In genomic region chr17:46197526-46197925, GRCh38 we compare ENCODE assay signal across 25 cellular contexts. TPM values are rescaled to one million over a fixed set of nuclear protein-coding genes. Genes with fewer than 3 reads are reported as not detected.
DNase-seq lines count a peak whose midpoint lies in the region; ATAC-seq lines count a peak whose summit lies in the region.
"Had no signal": no experiment of that assay in that cellular context is flagged by ENCODE, and none has a peak within 500 bp of the region (broad histone marks: within the 10 kb centered on the region; RNA-seq: fewer than 3 reads in every experiment).

No MANE protein-coding gene starts in this region.

- H3K9me3 Mint-ChIP-seq in activated T-cell treated with anti-CD3 and anti-CD28 coated beads, Interleukin-2, amount 50 U/mL, for 72 hours = peaks cover 0 to 2% of the 10 kb centered on the region in 2 donors
- no peaks in the 10 kb centered on the region for H3K9me3 Mint-ChIP-seq in CD8-positive, alpha-beta memory T cell
- H3K9me3 Mint-ChIP-seq in activated CD8-positive, alpha-beta T cell treated with anti-CD3 and anti-CD28 coated beads, Interleukin-2, amount 10 ng/mL, durations not matched to agents 7 days and 5 days (ENCODE audit: insufficient read depth) = no peaks in the 10 kb centered on the region
- H3K9me3 Mint-ChIP-seq in naive thymus-derived CD8-positive, alpha-beta T cell = no peaks in the 10 kb centered on the region
- H3K9me3 Mint-ChIP-seq: stimulated activated naive B cell treated with anti-CD40 and anti-IgM and Interleukin-4, amounts not matched to agents 10 μg/mL and 1 μg/mL and 100 μg/mL, for 72 hours had no signal

- H3K4me1 Mint-ChIP-seq in activated T-cell treated with anti-CD3 and anti-CD28 coated beads, Interleukin-2, amount 50 U/mL, for 72 hours (ENCODE audit: low read depth) = peaks cover 71% of the 10 kb centered on the region
- H3K4me1 Mint-ChIP-seq in CD8-positive, alpha-beta memory T cell = peaks cover 35 to 81% (median 51%) of the 10 kb centered on the region in 3 donors
- peaks cover 54% of the 10 kb centered on the region for H3K4me1 Mint-ChIP-seq in activated CD8-positive, alpha-beta T cell treated with anti-CD3 and anti-CD28 coated beads, Interleukin-2, amount 10 ng/mL, durations not matched to agents 7 days and 5 days (ENCODE audit: low read depth)
- peaks cover 20 to 80% (median 75%) of the 10 kb centered on the region in 4 donors for H3K4me1 Mint-ChIP-seq in naive thymus-derived CD8-positive, alpha-beta T cell

- no peak overlapping the region for H3K4me3 Mint-ChIP-seq in activated T-cell treated with anti-CD3 and anti-CD28 coated beads, Interleukin-2, amount 50 U/mL, for 72 hours
- peak overlapping the region in 6 of 7 donors; percentile 1 to 75 (median 10) for H3K4me3 Mint-ChIP-seq in CD8-positive, alpha-beta memory T cell
- H3K4me3 Mint-ChIP-seq in activated CD8-positive, alpha-beta T cell treated with anti-CD3 and anti-CD28 coated beads, Interleukin-2, amount 10 ng/mL, durations not matched to agents 7 days and 5 days = no peak overlapping the region
- H3K4me3 Mint-ChIP-seq in naive thymus-derived CD8-positive, alpha-beta T cell = peak overlapping the region in 9 of 10 donors; percentile 12 to 81 (median 48)
- H3K4me3 Mint-ChIP-seq: B cell; nephron progenitor cell; stimulated activated naive B cell treated with anti-CD40 and anti-IgM and Interleukin-4, amounts not matched to agents 10 μg/mL and 1 μg/mL and 100 μg/mL, for 72 hours had no signal

- H3K27ac ChIP-seq in CD8-positive, alpha-beta memory T cell (ENCODE audit: low read depth, low read length) = no peak overlapping the region
- H3K27ac ChIP-seq: A549, colonic mucosa, esophagus squamous epithelium, left lung, pancreas, testis, vagina had no signal

- H3K27me3 Mint-ChIP-seq in activated T-cell treated with anti-CD3 and anti-CD28 coated beads, Interleukin-2, amount 50 U/mL, for 72 hours (ENCODE audit: low read depth) = no peaks in the 10 kb centered on the region
- H3K27me3 Mint-ChIP-seq in CD8-positive, alpha-beta memory T cell = no peaks in the 10 kb centered on the region
- H3K27me3 Mint-ChIP-seq in activated CD8-positive, alpha-beta T cell treated with anti-CD3 and anti-CD28 coated beads, Interleukin-2, amount 10 ng/mL, durations not matched to agents 7 days and 5 days (ENCODE audit: low read depth) = no peaks in the 10 kb centered on the region
- no peaks in the 10 kb centered on the region for H3K27me3 Mint-ChIP-seq in naive thymus-derived CD8-positive, alpha-beta T cell
- H3K27me3 Mint-ChIP-seq: B cell; stimulated activated naive B cell treated with anti-CD40 and anti-IgM and Interleukin-4, amounts not matched to agents 10 μg/mL and 1 μg/mL and 100 μg/mL, for 72 hours had no signal

- DNase-seq in activated T-cell treated with anti-CD3 and anti-CD28 coated beads, Interleukin-2, amount 50 U/mL, for 72 hours = no peak
- no peak for DNase-seq in activated T-cell treated with anti-CD3 and anti-CD28 coated beads, Interleukin-2, amount 50 U/mL, for 1 hour
- DNase-seq in CD8-positive, alpha-beta memory T cell = no peak
- DNase-seq in activated CD8-positive, alpha-beta T cell treated with anti-CD3 and anti-CD28 coated beads, Interleukin-2, amount 10 ng/mL, durations not matched to agents 7 days and 5 days = no peak
- peak in 2 of 10 donors; percentile 28 to 40 for DNase-seq in naive thymus-derived CD8-positive, alpha-beta T cell
- DNase-seq in D341Med (ENCODE audit: low spot score) (no peak), NCI-H748 (lab: John Stamatoyannopoulos, UW; ENCODE audit: unreplicated experiment) (no peak), hippocampal formation (lab: John Stamatoyannopoulos, UW) (no peak)
- DNase-seq: activated CD8-positive, alpha-beta memory T cell treated with anti-CD3 and anti-CD28 coated beads for 24 hours; colonic mucosa; esophagus squamous epithelium; Karpas-422; left lung; NCI-H2029 treated with DMSO at 0.1 percent for 48 hours; NCI-H82; nephron progenitor cell; pancreas; Right ventricle myocardium superior; stimulated activated CD4-positive, alpha-beta T cell treated with anti-CD3 and anti-CD28 coated beads, Interleukin-4, amount 100 ng/mL, for 1 hour; stimulated activated naive B cell treated with anti-CD40 and anti-IgM and Interleukin-4, amounts not matched to agents 10 μg/mL and 1 μg/mL and 100 μg/mL, for 72 hours; testis had no signal

- H3K9me3 ChIP-seq in CD8-positive, alpha-beta memory T cell (ENCODE audit: low read length) = no peaks in the 10 kb centered on the region
- H3K9me3 ChIP-seq: A549, colonic mucosa, esophagus squamous epithelium, left lung, pancreas, testis, vagina had no signal

- no peak overlapping the region for H3K4me3 ChIP-seq in CD8-positive, alpha-beta memory T cell (ENCODE audit: low read length)
- H3K4me3 ChIP-seq: A549, colonic mucosa, esophagus squamous epithelium, left lung, pancreas, testis, vagina had no signal

- H3K27me3 ChIP-seq in CD8-positive, alpha-beta memory T cell (ENCODE audit: insufficient read depth, low read length, poor library complexity, severe bottlenecking) = no peaks in the 10 kb centered on the region
- H3K27me3 ChIP-seq: colonic mucosa, esophagus squamous epithelium, left lung, pancreas, testis, vagina had no signal

- H3K36me3 ChIP-seq in CD8-positive, alpha-beta memory T cell (ENCODE audit: insufficient read depth, low read length) = no peaks in the 10 kb centered on the region
- H3K36me3 ChIP-seq: colonic mucosa, left lung, pancreas, vagina had no signal

- peaks cover 1 to 6% of the 10 kb centered on the region in 2 donors for H3K36me3 Mint-ChIP-seq in activated T-cell treated with anti-CD3 and anti-CD28 coated beads, Interleukin-2, amount 50 U/mL, for 72 hours (ENCODE audit: insufficient read depth in 2 of 2)
- H3K36me3 Mint-ChIP-seq in CD8-positive, alpha-beta memory T cell = peaks cover 0 to 12% (median 3%) of the 10 kb centered on the region in 3 donors
- peaks cover 17% of the 10 kb centered on the region for H3K36me3 Mint-ChIP-seq in activated CD8-positive, alpha-beta T cell treated with anti-CD3 and anti-CD28 coated beads, Interleukin-2, amount 10 ng/mL, durations not matched to agents 7 days and 5 days (ENCODE audit: low read depth)
- peaks cover under 1 to 2% (median 2%) of the 10 kb centered on the region in 3 donors for H3K36me3 Mint-ChIP-seq in naive thymus-derived CD8-positive, alpha-beta T cell

- POLR2A ChIA-PET in CD8-positive, alpha-beta memory T cell (lab: Charles Lee) = no interaction called here
- POLR2A ChIA-PET in activated CD8-positive, alpha-beta T cell treated with anti-CD3 and anti-CD28 coated beads, Interleukin-2, amount 10 ng/mL, durations not matched to agents 7 days and 5 days (lab: Charles Lee) = no interaction called here
- POLR2A ChIA-PET in naive thymus-derived CD8-positive, alpha-beta T cell (lab: Charles Lee) = interaction anchor here (0.7 to 1.5 kb wide), 3 partner anchors 13 to 158 kb away, joined by 3 to 4 read pairs (median 3); no protein-coding TSS in a partner anchor

- ATAC-seq in activated T-cell treated with anti-CD3 and anti-CD28 coated beads, Interleukin-2, amount 50 U/mL, for 72 hours (replicated peaks in 1 of 2) = no peak
- no peak for ATAC-seq in activated CD8-positive, alpha-beta T cell treated with anti-CD3 and anti-CD28 coated beads, Interleukin-2, amount 10 ng/mL, durations not matched to agents 7 days and 5 days
- ATAC-seq in naive thymus-derived CD8-positive, alpha-beta T cell = no peak
- ATAC-seq: A549; activated CD4-positive, CD25-positive, alpha-beta regulatory T cell treated with anti-CD3 and anti-CD28 coated beads, Interleukin-2, amount 50 U/mL, for 24 hours; left lung; pancreas; stimulated activated naive B cell treated with anti-CD40 and anti-IgM and Interleukin-4, amounts not matched to agents 10 μg/mL and 1 μg/mL and 100 μg/mL, for 72 hours had no signal

- H3K27ac Mint-ChIP-seq in activated T-cell treated with anti-CD3 and anti-CD28 coated beads, Interleukin-2, amount 50 U/mL, for 72 hours = peak overlapping the region; percentile 34
- peak overlapping the region; percentile 66 to 99 (median 92) for H3K27ac Mint-ChIP-seq in CD8-positive, alpha-beta memory T cell
- H3K27ac Mint-ChIP-seq in activated CD8-positive, alpha-beta T cell treated with anti-CD3 and anti-CD28 coated beads, Interleukin-2, amount 10 ng/mL, durations not matched to agents 7 days and 5 days = peak overlapping the region; percentile 76
- peak overlapping the region; percentile 74 to 99 (median 92) for H3K27ac Mint-ChIP-seq in naive thymus-derived CD8-positive, alpha-beta T cell
- H3K27ac Mint-ChIP-seq: stimulated activated naive B cell treated with anti-CD40 and anti-IgM and Interleukin-4, amounts not matched to agents 10 μg/mL and 1 μg/mL and 100 μg/mL, for 72 hours had no signal

- CTCF ChIA-PET in CD8-positive, alpha-beta memory T cell (lab: Charles Lee) = interaction anchor here (2.5 to 5.4 kb wide), 2 partner anchors 14 to 15 kb away, joined by 13 to 50 read pairs; no protein-coding TSS in a partner anchor
- CTCF ChIA-PET in activated CD8-positive, alpha-beta T cell treated with anti-CD3 and anti-CD28 coated beads, Interleukin-2, amount 10 ng/mL, durations not matched to agents 7 days and 5 days (lab: Charles Lee) = interaction anchor here (2.4 to 3.2 kb wide), 2 partner anchors 15 to 16 kb away, joined by 18 to 35 read pairs; no protein-coding TSS in a partner anchor

- peaks cover 69% of the 10 kb centered on the region for H3K4me1 ChIP-seq in CD8-positive, alpha-beta memory T cell (ENCODE audit: insufficient read depth, low read length)
- H3K4me1 ChIP-seq: testis had no signal

RNA-seq across cellular contexts. Expression of gene KANSL1, which starts 4.3 kb away (rescaled TPM):
- 100 to 1,000 TPM in 1 of 2 donors, 10 to 100 TPM in 1; 73.5 to 130 TPM for total RNA-seq in activated T-cell treated with anti-CD3 and anti-CD28 coated beads, Interleukin-2, amount 50 U/mL, for 72 hours
- total RNA-seq in CD8-positive, alpha-beta memory T cell = 10 to 100 TPM; 69.2 to 70.7 TPM
- 20.9 TPM for polyA plus RNA-seq in CD8-positive, alpha-beta memory T cell
- 10 to 100 TPM; 80.5 to 82.8 TPM for total RNA-seq in activated CD8-positive, alpha-beta T cell treated with anti-CD3 and anti-CD28 coated beads, Interleukin-2, amount 10 ng/mL, durations not matched to agents 7 days and 5 days
- total RNA-seq in naive thymus-derived CD8-positive, alpha-beta T cell = 100 to 1,000 TPM; 206 to 208 TPM
- 10 to 100 TPM; 13.1 to 16.6 (median 13.2) TPM for polyA plus RNA-seq in naive thymus-derived CD8-positive, alpha-beta T cell

Comparison
In these comparisons a context has a peak if more than half of its experiments do, and no peak if none do; other contexts are left out.
1. H3K27ac Mint-ChIP-seq: peak in every context shown above with its lines; median percentile 92 in naive thymus-derived CD8-positive, alpha-beta T cell; 92 in CD8-positive, alpha-beta memory T cell; 76 in activated CD8-positive, alpha-beta T cell treated with anti-CD3 and anti-CD28 coated beads, Interleukin-2, amount 10 ng/mL, durations not matched to agents 7 days and 5 days; 34 in activated T-cell treated with anti-CD3 and anti-CD28 coated beads, Interleukin-2, amount 50 U/mL, for 72 hours.
2. H3K4me3 Mint-ChIP-seq: peak in CD8-positive, alpha-beta memory T cell (6 of 7) and naive thymus-derived CD8-positive, alpha-beta T cell (9 of 10); none in activated T-cell treated with anti-CD3 and anti-CD28 coated beads, Interleukin-2, amount 50 U/mL, for 72 hours (0 of 2) and activated CD8-positive, alpha-beta T cell treated with anti-CD3 and anti-CD28 coated beads, Interleukin-2, amount 10 ng/mL, durations not matched to agents 7 days and 5 days (single experiment).